8 cellular contexts compared by ENCODE assay signal in genomic region chr5:14675865-14676300, GRCh38. TPM values are rescaled to one million over a fixed set of nuclear protein-coding genes. Genes with fewer than 3 reads are reported as not detected.
A peak's percentile ranks its signal among the peaks of the same experiment; 100 is the strongest.
DNase-seq lines count a peak whose midpoint lies in the region; ATAC-seq, FAIRE-seq and TF ChIP-seq lines count a peak whose summit lies in the region.

No MANE protein-coding gene starts in this region.

- ATAC-seq in GM21619 (IDR thresholded peaks at IDR 0.05; ENCODE audit: unreplicated experiment): peak; percentile 45

- FAIRE-seq in GM12892 (lab: Jason Lieb, UNC): peak; percentile 17

- TF ChIP-seq POLR2A in GM12892 (IDR thresholded peaks at IDR 0.05; ENCODE audit: low read depth, low read length): no peak

- DNase-seq in GM12892 (ENCODE audit: insufficient read length) (no peak), Kasumi-1 (lab: John Stamatoyannopoulos, UW) (peak; percentile 77 to 85), coronary artery (ENCODE audit: low spot score) (no peak), NCI-H1436 treated with DMSO at 0.1 percent for 48 hours (lab: John Stamatoyannopoulos, UW) (no peak), amygdala (lab: John Stamatoyannopoulos, UW) (no peak)
- DNase-seq in stimulated activated CD4-positive, alpha-beta T cell treated with anti-CD3 and anti-CD28 coated beads, Interleukin-4, amount 100 ng/mL, for 4 hours: no peak
- no peak for DNase-seq in activated CD4-positive, alpha-beta T cell treated with anti-CD3 and anti-CD28 coated beads, Interleukin-2, amount 50 U/mL, for 1 hour

- no peak for TF ChIP-seq CTCF in coronary artery (IDR thresholded peaks at IDR 0.05)

- H3K4me3 ChIP-seq in coronary artery: peak overlapping the region; percentile 41

- peak overlapping the region; percentile 67 to 82 for H3K27ac ChIP-seq in coronary artery

RNA-seq across cellular contexts. Expression of gene OTULIN, which starts 11.4 kb away (rescaled TPM):
- 13.8 TPM for polyA plus RNA-seq in GM12892 (2012; ENCODE audit: missing spikeins)

Comparison
In these comparisons a context has a peak if more than half of its experiments do, and no peak if none do; other contexts are left out.
1. DNase-seq: peak in Kasumi-1 (2 of 2); none in GM12892 (single experiment), coronary artery (single experiment), NCI-H1436 treated with DMSO at 0.1 percent for 48 hours (single experiment), amygdala (0 of 56), stimulated activated CD4-positive, alpha-beta T cell treated with anti-CD3 and anti-CD28 coated beads, Interleukin-4, amount 100 ng/mL, for 4 hours (0 of 2) and activated CD4-positive, alpha-beta T cell treated with anti-CD3 and anti-CD28 coated beads, Interleukin-2, amount 50 U/mL, for 1 hour (single experiment).